ENCODE assay signal across 8 cellular contexts in genomic region chr3:156711944-156712343, GRCh38. TPM values are rescaled to one million over a fixed set of nuclear protein-coding genes. Genes with fewer than 3 reads are reported as not detected.
DNase-seq lines count a peak whose midpoint lies in the region; ATAC-seq, FAIRE-seq and TF ChIP-seq lines count a peak whose summit lies in the region.
"Not testable (repeated sequence)": the region's sequence is repeated elsewhere in the genome, so short reads cannot be mapped to it uniquely, and the experiment has no call there.

No MANE protein-coding gene starts in this region.

- H3K4me2 ChIP-seq in K562 (ENCODE audit: insufficient read depth, low read length); mesenchymal stem cell (ENCODE audit: low read length, poor library complexity, severe bottlenecking): not testable (repeated sequence)

- H3K79me1 ChIP-seq in mesenchymal stem cell (replicated peaks; ENCODE audit: low read length, poor library complexity, severe bottlenecking), result not testable (repeated sequence)

- CTCF ChIA-PET in K562 (lab: Yijun Ruan, JAX; ENCODE audit: low intra/inter-chr PET ratio), result not testable (repeated sequence)

- not testable (repeated sequence) for H3K14ac ChIP-seq in mesenchymal stem cell (ENCODE audit: low read length in 2 of 2)

- TF ChIP-seq EP300 in K562 (IDR thresholded peaks at IDR 0.05; ENCODE audit: low read length), result not testable (repeated sequence)

- not testable (repeated sequence) for H2BK120ac ChIP-seq in mesenchymal stem cell (ENCODE audit: low read depth, low read length)

- H3K9ac ChIP-seq in K562 (ENCODE audit: insufficient read depth in 1 of 2, low read depth in 2 of 2, low read length in 2 of 2); mesenchymal stem cell (ENCODE audit: low read length): not testable (repeated sequence)

- TF ChIP-seq POLR2A in K562 (conservative IDR thresholded peaks at IDR 0.05), result not testable (repeated sequence)

- H2AK5ac ChIP-seq in mesenchymal stem cell (ENCODE audit: low read length, severe bottlenecking), result not testable (repeated sequence)

- not testable (repeated sequence) for H4K91ac ChIP-seq in mesenchymal stem cell (ENCODE audit: low read length)

- not testable (repeated sequence) for TF ChIP-seq RAD21 in K562 (CRISPR knock-in tag; conservative IDR thresholded peaks at IDR 0.05 in 1 of 2, IDR thresholded peaks at IDR 0.05 in 1 of 2)

- intact Hi-C loops in K562 (cut with micrococcal nuclease), result not testable (repeated sequence)

- H4K8ac ChIP-seq in mesenchymal stem cell (ENCODE audit: low read length), result not testable (repeated sequence)

- not testable (repeated sequence) for H3K4me3 ChIP-seq in K562; mesenchymal stem cell (ENCODE audit: insufficient read depth in 1 of 2, low read depth in 1 of 2, low read length in 2 of 2)

- H3K9me1 ChIP-seq in K562 (ENCODE audit: control insufficient read depth, insufficient read depth, low read length), result not testable (repeated sequence)

- H3K4ac ChIP-seq in mesenchymal stem cell (ENCODE audit: low read depth in 1 of 2, low read length in 2 of 2), result not testable (repeated sequence)

- H3K23ac ChIP-seq in mesenchymal stem cell (ENCODE audit: low read length in 2 of 2), result not testable (repeated sequence)

- ATAC-seq in GM18520 (IDR thresholded peaks at IDR 0.05; ENCODE audit: unreplicated experiment), result peak; percentile 57
- ATAC-seq in GM21447 (IDR thresholded peaks at IDR 0.05; ENCODE audit: unreplicated experiment), result peak; percentile 58
- ATAC-seq in HG02852 (IDR thresholded peaks at IDR 0.05; ENCODE audit: unreplicated experiment), result peak; percentile 74
- peak; percentile 84 for ATAC-seq in HG03521 (IDR thresholded peaks at IDR 0.05; ENCODE audit: unreplicated experiment)
- ATAC-seq in K562, result peak; percentile 86

- DNase-seq in RKO (ENCODE audit: low spot score), result peak; percentile 42
- not testable (repeated sequence) for DNase-seq in K562 (ENCODE audit: extremely low read depth in 1 of 4, low spot score in 3 of 4); mesenchymal stem cell

- peak; percentile 76 for FAIRE-seq in A204.1 (lab: Jason Lieb, UNC)
- FAIRE-seq in K562 (lab: Jason Lieb, UNC), result not testable (repeated sequence)

- H2BK12ac ChIP-seq in mesenchymal stem cell (ENCODE audit: low read length in 2 of 2), result not testable (repeated sequence)

- not testable (repeated sequence) for H3K18ac ChIP-seq in mesenchymal stem cell (ENCODE audit: low read depth in 1 of 2, low read length in 2 of 2)

- not testable (repeated sequence) for H2BK15ac ChIP-seq in mesenchymal stem cell (ENCODE audit: low read depth, poor library complexity, severe bottlenecking)

- 74% methylated on average over 2 of the region's 4 CpGs for WGBS in K562 (ENCODE audit: insufficient coverage, low coverage, missing lambda C conversion rate)
- whole genome bisulfite sequencing in mesenchymal stem cell, result 100% methylated on average over 2 of the region's 4 CpGs

- H3K79me2 ChIP-seq in K562 (ENCODE audit: control insufficient read depth, insufficient read depth, low read length), result not testable (repeated sequence)

- not testable (repeated sequence) for H4K20me1 ChIP-seq in K562 (replicated peaks; ENCODE audit: control insufficient read depth, insufficient read depth, low read length)

- TF ChIP-seq CTCF in K562 (IDR thresholded peaks at IDR 0.05 in 2 of 3, conservative IDR thresholded peaks at IDR 0.05 in 1 of 3; ENCODE audit: insufficient read depth in 2 of 3, low read depth in 1 of 3, low read length in 3 of 3), result not testable (repeated sequence)

- H3K27ac ChIP-seq in K562 (ENCODE audit: extremely low read depth, low read depth, low read length), result not testable (repeated sequence)
- peak overlapping the region; percentile 51 for H3K27ac ChIP-seq in mesenchymal stem cell (ENCODE audit: low read length, poor library complexity, severe bottlenecking)

- POLR2A ChIA-PET in K562 (lab: Yijun Ruan, JAX), result interaction anchor here (1.4 kb wide), 1 partner anchor 448 kb away, joined by 3 read pairs; the partner anchor contains the start of gene CCNL1

- not testable (repeated sequence) for H3K9me3 ChIP-seq in K562 (replicated peaks; ENCODE audit: control insufficient read depth, insufficient read depth, low read depth, low read length); mesenchymal stem cell (ENCODE audit: control insufficient read depth, low read length)

- not testable (repeated sequence) for H2BK5ac ChIP-seq in mesenchymal stem cell (ENCODE audit: low read depth, low read length, poor library complexity, severe bottlenecking)

- in situ Hi-C loops in K562 (cut with MboI), result not testable (repeated sequence)

- not testable (repeated sequence) for H2AFZ ChIP-seq in K562 (ENCODE audit: low read depth, low read length); mesenchymal stem cell (ENCODE audit: low read depth, low read length)

- not testable (repeated sequence) for BruUV-seq in K562 (replicated peaks; lab: Mats Ljungman, UMichigan)

- not testable (repeated sequence) for H3K4me1 ChIP-seq in K562 (replicated peaks in 1 of 2; ENCODE audit: control insufficient read depth in 2 of 2, insufficient read depth in 2 of 2, low read length in 2 of 2); mesenchymal stem cell (ENCODE audit: control insufficient read depth, insufficient read depth, low read depth, low read length)

- peaks cover 35% of the 10 kb centered on the region; the same call in 2 of the 3 replicates for H3K36me3 ChIP-seq in K562 (ENCODE audit: control insufficient read depth, insufficient read depth, low read length)
- H3K36me3 ChIP-seq in mesenchymal stem cell (ENCODE audit: control insufficient read depth in 1 of 2, insufficient read depth in 2 of 2, low read depth in 1 of 2, low read length in 2 of 2), result peaks cover 5 to 63% of the 10 kb centered on the region in 2 experiments

- H3K27me3 ChIP-seq in K562 (ENCODE audit: control insufficient read depth in 2 of 2, insufficient read depth in 2 of 2, low read length in 2 of 2); mesenchymal stem cell (ENCODE audit: control insufficient read depth in 1 of 2, insufficient read depth in 1 of 2, low read length in 2 of 2): not testable (repeated sequence)

TF ChIP-seq in K562, 482 proteins besides CTCF, POLR2A, EP300 and RAD21:
- peak in 1 of 2 experiments; percentile 93; a peak in 2 of 4 replicates for TF ChIP-seq SRF (CRISPR knock-in tag; IDR thresholded peaks at IDR 0.05)

RNA-seq across cellular contexts. Expression of gene TIPARP, which starts 37.6 kb away (rescaled TPM):
- total RNA-seq in K562 (2011; cell fraction: chromatin; rRNA removed; ENCODE audit: low replicate concordance), result 28.7 and 54.2 TPM in 2 replicates
- total RNA-seq in K562 (2011; cell fraction: nucleolus; rRNA removed), result 10.3 and 12.6 TPM in 2 replicates
- total RNA-seq in K562 (2011; cell fraction: nucleoplasm; rRNA removed), result 17.4 and 19.8 TPM in 2 replicates
- total RNA-seq in K562 (2014; rRNA removed) (15.1 and 15.8 TPM in 2 replicates), K562 (2014; rRNA removed; fragmentation: Illumina TruSeq; extraction: Trizol) (23.6 and 27.5 TPM in 2 replicates), K562 (2015; rRNA removed; fragmentation: Illumina TruSeq; extraction: Trizol) (29.4 TPM in 2 replicates), K562 (2021) (14.6 and 16.1 TPM in 2 replicates)
- polyA plus RNA-seq in K562 (2011; rRNA removed) (11.9 and 12.2 TPM in 2 replicates), K562 (2014; fragmentation: Illumina TruSeq; extraction: Trizol) (18.3 and 20.4 TPM in 2 replicates), K562 (2014; fragmentation: Nextera tagmentation; extraction: Ambion mirVana) (1 to 10 TPM; 2.4 to 3.5 TPM), K562 (2014; rRNA removed) (8.3 and 9.8 TPM in 2 replicates)
- 3.2 and 4.4 TPM in 2 replicates for polyA plus RNA-seq in K562 (2011; cell fraction: cytosol; rRNA removed)
- polyA plus RNA-seq in K562 (2011; cell fraction: nucleus; rRNA removed), result 9.7 and 13.4 TPM in 2 replicates
- 15.9 and 21.4 TPM in 2 replicates for polyA plus RNA-seq in K562 (2012)
- polyA minus RNA-seq in K562 (2011; rRNA and poly(A)+ RNA removed), result 16.7 and 20.8 TPM in 2 replicates
- polyA minus RNA-seq in K562 (2011; cell fraction: cytosol; rRNA and poly(A)+ RNA removed), result 9.1 and 11.1 TPM in 2 replicates
- 17.1 and 47.2 TPM in 2 replicates for polyA minus RNA-seq in K562 (2011; cell fraction: nucleus; rRNA and poly(A)+ RNA removed)
- polyA plus RNA-seq in mesenchymal stem cell (2013, experiment 1 of 2), result 6.3 TPM
- polyA plus RNA-seq in mesenchymal stem cell (2013, experiment 2 of 2), result 5.7 TPM
